Comparison of ENCODE assay signal across 26 cellular contexts in the genomic region with DNA sequence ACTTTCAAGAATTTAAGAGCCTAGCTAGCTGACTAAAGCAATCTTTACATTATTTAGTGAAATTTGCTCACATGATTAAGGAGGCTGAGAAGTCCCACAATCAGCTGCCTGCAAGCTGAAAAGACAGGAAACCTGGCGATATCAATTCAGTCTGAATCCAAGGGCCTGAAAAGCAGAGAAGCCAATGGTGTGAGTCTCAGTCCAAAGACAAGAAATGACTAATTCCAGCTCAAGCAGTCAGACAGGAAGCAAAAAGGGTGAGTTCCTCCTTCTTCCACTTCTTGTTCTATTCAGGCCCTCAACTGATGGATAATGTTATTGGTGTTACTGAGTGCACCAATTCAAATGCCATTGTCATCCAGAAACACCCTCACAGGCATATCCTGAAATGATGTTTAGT.
DNase-seq lines count a peak whose midpoint lies in the region; ATAC-seq and TF ChIP-seq lines count a peak whose summit lies in the region.
"Had no signal": no experiment of that assay in that cellular context is flagged by ENCODE, and none has a peak within 500 bp of the region (broad histone marks: within the 10 kb centered on the region; RNA-seq: fewer than 3 reads in every experiment).

No MANE protein-coding gene starts in this region.

- in situ Hi-C loops in astrocyte of the spinal cord (cut with HindIII; ENCODE audit: low sequenced_read_pairs) = no loop called here

- ATAC-seq in esophagus mucosa (no peak), GM21576 (IDR thresholded peaks at IDR 0.05; ENCODE audit: unreplicated experiment) (no peak), GM21825 (IDR thresholded peaks at IDR 0.05; ENCODE audit: unreplicated experiment) (no peak)
- ATAC-seq: gastrocnemius medialis; GM12878; GM23338; natural killer cell; sciatic nerve; stimulated activated naive B cell treated with anti-CD40 and anti-IgM and Interleukin-4, amounts not matched to agents 10 μg/mL and 1 μg/mL and 100 μg/mL, for 72 hours had no signal

- no peak overlapping the region for H3K4me3 ChIP-seq in astrocyte of the spinal cord (ENCODE audit: low read depth, low read length)
- H3K4me3 ChIP-seq: ascending aorta, gastrocnemius medialis, GM12878, GM23338, thoracic aorta had no signal

- no peak for TF ChIP-seq CTCF in astrocyte of the spinal cord (IDR thresholded peaks at IDR 0.05; ENCODE audit: low read depth, low read length)

- peak; percentile 8 for DNase-seq in AG08395 (ENCODE audit: low spot score)
- DNase-seq in HS-5 (ENCODE audit: low read depth) = peak; percentile 5
- DNase-seq in astrocyte of the spinal cord (ENCODE audit: low read depth, low spot score) = peak; percentile 60
- peak; percentile 3 for DNase-seq in hepatic stellate cell (ENCODE audit: low spot score)
- DNase-seq in activated naive CD4-positive, alpha-beta T cell (lab: John Stamatoyannopoulos, UW) = no peak
- DNase-seq: ACHN; activated CD4-positive, alpha-beta T cell treated with anti-CD3 and anti-CD28 coated beads for 1 hour; activated naive CD4-positive, alpha-beta T cell treated with anti-CD3 and anti-CD28 coated beads, Interleukin-2, amount 10 ng/mL, durations not matched to agents 7 days and 5 days; activated T-cell treated with anti-CD3 and anti-CD28 coated beads, Interleukin-2, amount 50 U/mL, for 48 hours; DMS 273 treated with DMSO at 0.1 percent for 48 hours; gastrocnemius medialis; KG1; natural killer cell; NCI-H1105 treated with DMSO at 0.1 percent for 48 hours; NCI-H2081 treated with DMSO at 0.1 percent for 48 hours; NCI-H510A; stimulated activated naive B cell treated with anti-CD40 and anti-IgM and Interleukin-4, amounts not matched to agents 10 μg/mL and 1 μg/mL and 100 μg/mL, for 72 hours; T1000 had no signal

Comparison
In these comparisons a context has a peak if more than half of its experiments do, and no peak if none do; other contexts are left out.
1. DNase-seq: peak in AG08395 (single experiment), HS-5 (single experiment), astrocyte of the spinal cord (single experiment) and hepatic stellate cell (single experiment); none in activated naive CD4-positive, alpha-beta T cell (0 of 4).